9 cellular contexts compared by ENCODE assay signal in genomic region chr11:12248330-12248729, GRCh38.
A peak's percentile ranks its signal among the peaks of the same experiment; 100 is the strongest.
DNase-seq lines count a peak whose midpoint lies in the region; TF ChIP-seq lines count a peak whose summit lies in the region.
"Had no signal": no experiment of that assay in that cellular context is flagged by ENCODE, and none has a peak within 500 bp of the region (broad histone marks: within the 10 kb centered on the region; RNA-seq: fewer than 3 reads in every experiment).

No MANE protein-coding gene starts in this region.

- no peaks in the 10 kb centered on the region for H3K9me3 Mint-ChIP-seq in T-helper 2 cell treated with Interferon-gamma antibody and Interleukin-4, amounts not matched to agents 5 μg/mL and 100 μg/mL, for 36 hours
- H3K9me3 Mint-ChIP-seq in brain, result no peaks in the 10 kb centered on the region

- peaks cover 1% of the 10 kb centered on the region for H3K4me1 Mint-ChIP-seq in T-helper 2 cell treated with Interferon-gamma antibody and Interleukin-4, amounts not matched to agents 5 μg/mL and 100 μg/mL, for 36 hours (ENCODE audit: low read depth)
- H3K4me1 Mint-ChIP-seq in brain, result peaks cover 65% of the 10 kb centered on the region

- no peak for DNase-seq in T-helper 2 cell treated with Interferon-gamma antibody and Interleukin-4, amounts not matched to agents 5 μg/mL and 100 μg/mL, for 36 hours (ENCODE audit: low spot score)
- DNase-seq in T-helper 2 cell, result no peak
- peak; percentile 86 for DNase-seq in ureter (ENCODE audit: low spot score)
- DNase-seq in T-helper 1 cell, result no peak
- DNase-seq in dedifferentiated amniotic fluid mesenchymal stem cell (ENCODE audit: extremely low spot score), result no peak
- no peak for DNase-seq in activated CD8-positive, alpha-beta memory T cell treated with anti-CD3 and anti-CD28 coated beads for 24 hours
- DNase-seq: activated CD4-positive, CD25-positive, alpha-beta regulatory T cell had no signal

- no peaks in the 10 kb centered on the region for H3K27me3 ChIP-seq in liver (ENCODE audit: control insufficient read depth in 4 of 4, insufficient read depth in 4 of 4, low read length in 3 of 4)

- no peaks in the 10 kb centered on the region for H3K9me3 ChIP-seq in liver (ENCODE audit: control insufficient read depth in 4 of 4, low read length in 3 of 4)

- no peaks in the 10 kb centered on the region for H3K27me3 Mint-ChIP-seq in T-helper 2 cell treated with Interferon-gamma antibody and Interleukin-4, amounts not matched to agents 5 μg/mL and 100 μg/mL, for 36 hours (ENCODE audit: low read depth)
- H3K27me3 Mint-ChIP-seq in brain, result peaks cover 5% of the 10 kb centered on the region

- no peak for TF ChIP-seq RAD21 in liver (IDR thresholded peaks at IDR 0.05)

- TF ChIP-seq CTCF in brain (conservative IDR thresholded peaks at IDR 0.05) (no peak), liver (IDR thresholded peaks at IDR 0.05; ENCODE audit: low read depth, low read length, missing input control) (no peak)

- no peak overlapping the region for H3K4me3 Mint-ChIP-seq in T-helper 2 cell treated with Interferon-gamma antibody and Interleukin-4, amounts not matched to agents 5 μg/mL and 100 μg/mL, for 36 hours
- no peak overlapping the region for H3K4me3 Mint-ChIP-seq in brain

- H3K4me1 ChIP-seq in liver (ENCODE audit: control insufficient read depth in 4 of 4, insufficient read depth in 4 of 4, low read length in 3 of 4), result peaks cover 0 to 15% (median 4%) of the 10 kb centered on the region in 4 donors

- H3K4me3 ChIP-seq in liver (ENCODE audit: low read depth in 1 of 3, low read length in 3 of 3), result no peak overlapping the region

- peaks cover 20% of the 10 kb centered on the region for H3K36me3 Mint-ChIP-seq in T-helper 2 cell treated with Interferon-gamma antibody and Interleukin-4, amounts not matched to agents 5 μg/mL and 100 μg/mL, for 36 hours (ENCODE audit: low read depth)
- H3K36me3 Mint-ChIP-seq in brain, result no peaks in the 10 kb centered on the region

- WGBS in liver, result 29% methylated on average over 5 of the region's 5 CpGs

- H3K36me3 ChIP-seq in liver (ENCODE audit: control insufficient read depth in 4 of 4, insufficient read depth in 3 of 4, low read depth in 1 of 4, low read length in 3 of 4), result peaks cover 0 to 6% (median 0%) of the 10 kb centered on the region in 4 donors

- no peak overlapping the region for H3K9ac ChIP-seq in liver (ENCODE audit: low read depth in 1 of 2, low read length in 2 of 2)

- H3K27ac Mint-ChIP-seq in T-helper 2 cell treated with Interferon-gamma antibody and Interleukin-4, amounts not matched to agents 5 μg/mL and 100 μg/mL, for 36 hours, result peak overlapping the region; percentile 10
- H3K27ac Mint-ChIP-seq in brain, result peak overlapping the region in 3 of 5 experiments; percentile 37 to 76 (median 53)

- H3K27ac ChIP-seq in liver (ENCODE audit: low read depth in 1 of 2, low read length in 2 of 2), result no peak overlapping the region

TF ChIP-seq in liver, 16 proteins besides CTCF, POLR2A, EP300 and RAD21:
- TF ChIP-seq FOXA1 (IDR thresholded peaks at IDR 0.05), result no peak
- TF ChIP-seq, protein P1, sequence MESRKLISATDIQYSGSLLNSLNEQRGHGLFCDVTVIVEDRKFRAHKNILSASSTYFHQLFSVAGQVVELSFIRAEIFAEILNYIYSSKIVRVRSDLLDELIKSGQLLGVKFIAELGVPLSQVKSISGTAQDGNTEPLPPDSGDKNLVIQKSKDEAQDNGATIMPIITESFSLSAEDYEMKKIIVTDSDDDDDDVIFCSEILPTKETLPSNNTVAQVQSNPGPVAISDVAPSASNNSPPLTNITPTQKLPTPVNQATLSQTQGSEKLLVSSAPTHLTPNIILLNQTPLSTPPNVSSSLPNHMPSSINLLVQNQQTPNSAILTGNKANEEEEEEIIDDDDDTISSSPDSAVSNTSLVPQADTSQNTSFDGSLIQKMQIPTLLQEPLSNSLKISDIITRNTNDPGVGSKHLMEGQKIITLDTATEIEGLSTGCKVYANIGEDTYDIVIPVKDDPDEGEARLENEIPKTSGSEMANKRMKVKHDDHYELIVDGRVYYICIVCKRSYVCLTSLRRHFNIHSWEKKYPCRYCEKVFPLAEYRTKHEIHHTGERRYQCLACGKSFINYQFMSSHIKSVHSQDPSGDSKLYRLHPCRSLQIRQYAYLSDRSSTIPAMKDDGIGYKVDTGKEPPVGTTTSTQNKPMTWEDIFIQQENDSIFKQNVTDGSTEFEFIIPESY (IDR thresholded peaks at IDR 0.05), result no peak
- TF ChIP-seq REST (IDR thresholded peaks at IDR 0.05), result no peak
- no peak for TF ChIP-seq FOXA2 (IDR thresholded peaks at IDR 0.05)
- TF ChIP-seq JUND (IDR thresholded peaks at IDR 0.05), result no peak
- TF ChIP-seq GABPA (IDR thresholded peaks at IDR 0.05 in 1 of 2, conservative IDR thresholded peaks at IDR 0.05 in 1 of 2), result no peak
- TF ChIP-seq SP1 (IDR thresholded peaks at IDR 0.05), result peak; percentile 34
- no peak for TF ChIP-seq TAF1 (conservative IDR thresholded peaks at IDR 0.05)
- TF ChIP-seq HNF4G (IDR thresholded peaks at IDR 0.05), result no peak
- peak; percentile 25 for TF ChIP-seq YY1 (IDR thresholded peaks at IDR 0.05)
- TF ChIP-seq HNF4A (conservative IDR thresholded peaks at IDR 0.05), result peak; percentile 16 to 26
- TF ChIP-seq RXRA (IDR thresholded peaks at IDR 0.05), result no peak
- no peak for TF ChIP-seq MAX (IDR thresholded peaks at IDR 0.05)
- TF ChIP-seq NR2F2 (IDR thresholded peaks at IDR 0.05), result peak; percentile 41
- no peak for TF ChIP-seq ATF3 (IDR thresholded peaks at IDR 0.05)
- no peak for TF ChIP-seq EGR1 (IDR thresholded peaks at IDR 0.05; ENCODE audit: low read depth in 2 of 2)
